Comparison of ENCODE assay signal across 17 cellular contexts in genomic region chr13:41501281-41501680, GRCh38. TPM values are rescaled to one million over a fixed set of nuclear protein-coding genes. Genes with fewer than 3 reads are reported as not detected.
A peak's percentile ranks its signal among the peaks of the same experiment; 100 is the strongest.
DNase-seq lines count a peak whose midpoint lies in the region; ATAC-seq, FAIRE-seq and TF ChIP-seq lines count a peak whose summit lies in the region.
"Had no signal": no experiment of that assay in that cellular context is flagged by ENCODE, and none has a peak within 500 bp of the region (broad histone marks: within the 10 kb centered on the region; RNA-seq: fewer than 3 reads in every experiment).

No MANE protein-coding gene starts in this region.

- no peaks in the 10 kb centered on the region for H3K36me3 ChIP-seq in KMS-11 (ENCODE audit: insufficient read depth)
- peaks cover 3% of the 10 kb centered on the region for H3K36me3 ChIP-seq in SU-DHL-6 (ENCODE audit: low read length)
- H3K36me3 ChIP-seq: thoracic aorta had no signal

- H3K9me2 ChIP-seq in SU-DHL-6 (replicated peaks; ENCODE audit: insufficient read depth, low read length), result no peaks in the 10 kb centered on the region

- H3F3A ChIP-seq in SU-DHL-6 (ENCODE audit: insufficient read depth), result peaks cover 47% of the 10 kb centered on the region

- H2AFZ ChIP-seq in KMS-11 (ENCODE audit: low read depth) (no peak overlapping the region), SU-DHL-6 (ENCODE audit: low read depth, low read length, severe bottlenecking) (no peak overlapping the region)

- POLR2A ChIA-PET in activated CD4-positive, alpha-beta T cell treated with anti-CD3 and anti-CD28 coated beads for 36 hours (lab: Charles Lee), result no interaction called here
- POLR2A ChIA-PET in naive thymus-derived CD8-positive, alpha-beta T cell (lab: Charles Lee), result interaction anchor here (1.0 to 4.4 kb wide), 4 partner anchors 13 to 43 kb away, joined by 3 to 30 read pairs (median 4); partner anchors contain the start of gene RGCC

- no peak for FAIRE-seq in D721Med (lab: Jason Lieb, UNC)
- FAIRE-seq: HepG2 had no signal

- no peak for ATAC-seq in activated CD4-positive, alpha-beta T cell treated with anti-CD3 and anti-CD28 coated beads for 36 hours
- no peak for ATAC-seq in naive thymus-derived CD8-positive, alpha-beta T cell
- ATAC-seq in GM21515 (IDR thresholded peaks at IDR 0.05; ENCODE audit: unreplicated experiment), result no peak
- ATAC-seq: HepG2, left lobe of liver, SK-N-SH treated with all-trans-retinoic acid at 6 μM for 48 hours had no signal

- H3K27me3 Mint-ChIP-seq in activated CD4-positive, alpha-beta T cell treated with anti-CD3 and anti-CD28 coated beads for 36 hours, result no peaks in the 10 kb centered on the region
- no peaks in the 10 kb centered on the region for H3K27me3 Mint-ChIP-seq in naive thymus-derived CD8-positive, alpha-beta T cell
- H3K27me3 Mint-ChIP-seq: activated naive CD8-positive, alpha-beta T cell treated with anti-CD3 and anti-CD28 coated beads, Interleukin-2, amount 50 U/mL, for 24 hours had no signal

- H3K27me3 ChIP-seq in KMS-11 (ENCODE audit: insufficient read depth, low read depth) (no peaks in the 10 kb centered on the region), SU-DHL-6 (ENCODE audit: low read length) (no peaks in the 10 kb centered on the region)

- H4K20me1 ChIP-seq in KMS-11 (ENCODE audit: insufficient read depth) (no peaks in the 10 kb centered on the region), SU-DHL-6 (ENCODE audit: low read depth, low read length) (no peaks in the 10 kb centered on the region)

- peaks cover 7% of the 10 kb centered on the region for H3K36me3 Mint-ChIP-seq in activated CD4-positive, alpha-beta T cell treated with anti-CD3 and anti-CD28 coated beads for 36 hours (ENCODE audit: low read depth)
- peaks cover 0 to 13% (median 12%) of the 10 kb centered on the region in 3 donors for H3K36me3 Mint-ChIP-seq in naive thymus-derived CD8-positive, alpha-beta T cell

- no peak for DNase-seq in activated CD4-positive, alpha-beta T cell treated with anti-CD3 and anti-CD28 coated beads for 36 hours
- DNase-seq in activated CD4-positive, alpha-beta T cell treated with anti-CD3 and anti-CD28 coated beads, Interleukin-2, amount 50 U/mL, for 1 hour, result no peak
- DNase-seq in naive thymus-derived CD8-positive, alpha-beta T cell, result no peak
- DNase-seq in D721Med (ENCODE audit: insufficient read length, low spot score) (no peak), HK-2 (ENCODE audit: unreplicated experiment) (no peak)
- DNase-seq: 8988T; activated naive CD8-positive, alpha-beta T cell treated with anti-CD3 and anti-CD28 coated beads, Interleukin-2, amount 50 U/mL, for 24 hours; NCI-H1105; NCI-H526 treated with DMSO at 0.1 percent for 48 hours had no signal

- H3K27ac ChIP-seq in KMS-11, result no peak overlapping the region
- peak overlapping the region; percentile 99 for H3K27ac ChIP-seq in SU-DHL-6 (ENCODE audit: low read depth, low read length)
- H3K27ac ChIP-seq: C4-2B, thoracic aorta had no signal

- H3K4me3 ChIP-seq in KMS-11 (IDR thresholded peaks at IDR 0.05; ENCODE audit: insufficient read depth, low read depth, low read length) (no peak overlapping the region), SU-DHL-6 (ENCODE audit: insufficient read depth, low read length, poor library complexity, severe bottlenecking) (peak overlapping the region; percentile 40)
- H3K4me3 ChIP-seq: thoracic aorta had no signal

- H3K4me2 ChIP-seq in KMS-11 (0 out of 2 replicates have a peak overlapping the region, but pooled peaks have one; percentile 60), SU-DHL-6 (ENCODE audit: low read depth, low read length, poor library complexity, severe bottlenecking) (peak overlapping the region; percentile 78)

- H3K9ac ChIP-seq in KMS-11 (no peak overlapping the region), SU-DHL-6 (ENCODE audit: low read length) (peak overlapping the region; percentile 57)

- H3K79me2 ChIP-seq in KMS-11 (ENCODE audit: insufficient read depth, low read depth) (no peaks in the 10 kb centered on the region), SU-DHL-6 (ENCODE audit: insufficient read depth, low read length) (no peaks in the 10 kb centered on the region)

- intact Hi-C loops in activated CD4-positive, alpha-beta T cell treated with anti-CD3 and anti-CD28 coated beads for 36 hours (cut with DNase I, micrococcal nuclease), result no loop called here

- peaks cover 71% of the 10 kb centered on the region for H3K4me1 Mint-ChIP-seq in activated CD4-positive, alpha-beta T cell treated with anti-CD3 and anti-CD28 coated beads for 36 hours
- H3K4me1 Mint-ChIP-seq in naive thymus-derived CD8-positive, alpha-beta T cell, result peaks cover 34 to 71% (median 66%) of the 10 kb centered on the region in 4 donors

- peaks cover 19% of the 10 kb centered on the region for H3K9me3 Mint-ChIP-seq in activated CD4-positive, alpha-beta T cell treated with anti-CD3 and anti-CD28 coated beads for 36 hours (ENCODE audit: low read depth)
- H3K9me3 Mint-ChIP-seq in naive thymus-derived CD8-positive, alpha-beta T cell, result peaks cover 0 to 18% (median 3%) of the 10 kb centered on the region in 9 donors

- H3K27ac Mint-ChIP-seq in activated CD4-positive, alpha-beta T cell treated with anti-CD3 and anti-CD28 coated beads for 36 hours, result peak overlapping the region; percentile 16
- peak overlapping the region in 8 of 10 donors; percentile 41 to 94 (median 84) for H3K27ac Mint-ChIP-seq in naive thymus-derived CD8-positive, alpha-beta T cell
- H3K27ac Mint-ChIP-seq: activated naive CD8-positive, alpha-beta T cell treated with anti-CD3 and anti-CD28 coated beads, Interleukin-2, amount 50 U/mL, for 24 hours had no signal

- TF ChIP-seq CTCF in KMS-11 (conservative IDR thresholded peaks at IDR 0.05; ENCODE audit: low read depth, low read length), result no peak
- no peak for TF ChIP-seq CTCF in SU-DHL-6 (IDR thresholded peaks at IDR 0.05; ENCODE audit: insufficient read depth, low read length, poor library complexity, severe bottlenecking)
- TF ChIP-seq CTCF in D721Med (IDR thresholded peaks at IDR 0.05; ENCODE audit: insufficient read depth, missing control alignments), result no peak

- no peak overlapping the region for H3K4me3 Mint-ChIP-seq in activated CD4-positive, alpha-beta T cell treated with anti-CD3 and anti-CD28 coated beads for 36 hours
- peak overlapping the region in 4 of 10 donors; percentile 3 to 74 (median 14) for H3K4me3 Mint-ChIP-seq in naive thymus-derived CD8-positive, alpha-beta T cell
- H3K4me3 Mint-ChIP-seq: activated naive CD8-positive, alpha-beta T cell treated with anti-CD3 and anti-CD28 coated beads, Interleukin-2, amount 50 U/mL, for 24 hours had no signal

- peaks cover 39% of the 10 kb centered on the region for H3K4me1 ChIP-seq in KMS-11 (ENCODE audit: low read depth, poor library complexity, severe bottlenecking)

- peaks cover 3% of the 10 kb centered on the region; the same call in 1 of the 2 replicates for H3K9me3 ChIP-seq in SU-DHL-6 (ENCODE audit: insufficient read depth, low read length)
- H3K9me3 ChIP-seq: thoracic aorta had no signal

- CTCF ChIA-PET in activated CD4-positive, alpha-beta T cell treated with anti-CD3 and anti-CD28 coated beads for 36 hours (lab: Charles Lee), result interaction anchor here (3.0 kb wide), 1 partner anchor 42 kb away, joined by 10 read pairs; no protein-coding TSS in a partner anchor

RNA-seq across cellular contexts. Expression of gene RGCC, which starts 43.9 kb away (rescaled TPM):
- total RNA-seq in activated CD4-positive, alpha-beta T cell treated with anti-CD3 and anti-CD28 coated beads for 36 hours, result 100 to 1,000 TPM; 134 to 146 TPM
- 100 to 1,000 TPM; 117 to 122 TPM for total RNA-seq in naive thymus-derived CD8-positive, alpha-beta T cell
- 100 to 1,000 TPM in 1 of 3 donors, 10 to 100 TPM in 2; 84.8 to 193 (median 97.2) TPM for polyA plus RNA-seq in naive thymus-derived CD8-positive, alpha-beta T cell
